ENCODE assay signal across 1 cellular context in genomic region chr15:67101981-67102929, GRCh38.
TF ChIP-seq lines count a peak whose summit lies in the region.

No MANE protein-coding gene starts in this region.

TF ChIP-seq in GM12878, 131 proteins besides CTCF, POLR2A, EP300 and RAD21 (continued from another document and continues in another):
- TF ChIP-seq ZBTB11 (CRISPR knock-in tag; IDR thresholded peaks at IDR 0.05) (no peak), SMARCA5 (IDR thresholded peaks at IDR 0.05) (peak; percentile 90), KAT2A (conservative IDR thresholded peaks at IDR 0.05; ENCODE audit: control insufficient read depth, low read depth, low read length) (no peak), FOXM1 (IDR thresholded peaks at IDR 0.05; ENCODE audit: low read depth, low read length) (no peak), FOXK2 (IDR thresholded peaks at IDR 0.05) (no peak), CHD4 (IDR thresholded peaks at IDR 0.05) (no peak), STAT3 (IDR thresholded peaks at IDR 0.05; ENCODE audit: low read depth, low read length) (peak; percentile 78; the same call in 1 of the 2 replicates), SMC3 (IDR thresholded peaks at IDR 0.05; ENCODE audit: borderline replicate concordance, low read length) (peak; percentile 41; the same call in 1 of the 2 replicates), LARP7 (IDR thresholded peaks at IDR 0.05) (no peak), PAX8 (IDR thresholded peaks at IDR 0.05) (no peak), POU2F2 (IDR thresholded peaks at IDR 0.05; ENCODE audit: borderline replicate concordance, low read depth, low read length) (peak; percentile 94), TARDBP (IDR thresholded peaks at IDR 0.05; ENCODE audit: borderline replicate concordance) (0 out of 2 replicates have a peak, but pooled peaks have one; percentile 44), RBBP5 (conservative IDR thresholded peaks at IDR 0.05) (no peak), MXI1 (IDR thresholded peaks at IDR 0.05; ENCODE audit: low read depth, low read length) (0 out of 2 replicates have a peak, but pooled peaks have one; percentile 71), CUX1 (IDR thresholded peaks at IDR 0.05; ENCODE audit: insufficient replicate concordance, low read depth, low read length) (peak; percentile 85), RCOR1 (conservative IDR thresholded peaks at IDR 0.05; ENCODE audit: low read depth, low read length) (0 out of 2 replicates have a peak, but pooled peaks have one; percentile 87), IKZF1 (conservative IDR thresholded peaks at IDR 0.05) (peak; percentile 99), MYB (IDR thresholded peaks at IDR 0.05; ENCODE audit: borderline replicate concordance, low read depth, low read length) (peak; percentile 82; the same call in 1 of the 2 replicates), SREBF2 (IDR thresholded peaks at IDR 0.05; ENCODE audit: low read length) (no peak), PBX3 (IDR thresholded peaks at IDR 0.05; ENCODE audit: insufficient replicate concordance, low read depth, low read length) (peak; percentile 52), MLLT1 (IDR thresholded peaks at IDR 0.05) (peak; percentile 96), TCF7 (IDR thresholded peaks at IDR 0.05; ENCODE audit: borderline replicate concordance) (peak; percentile 86), POLR2AphosphoS5 (IDR thresholded peaks at IDR 0.05; ENCODE audit: low read length) (peak; percentile 75), CHD2 (IDR thresholded peaks at IDR 0.05; ENCODE audit: borderline replicate concordance, low read depth, low read length) (peak; percentile 90), POLR2AphosphoS2 (IDR thresholded peaks at IDR 0.05; ENCODE audit: low read depth, low read length) (no peak), RB1 (IDR thresholded peaks at IDR 0.05; ENCODE audit: borderline replicate concordance) (no peak), RELA (IDR thresholded peaks at IDR 0.05; ENCODE audit: borderline replicate concordance, partially characterized antibody) (peak; percentile 87), DPF2 (IDR thresholded peaks at IDR 0.05) (peak; percentile 98), ZBTB33 (IDR thresholded peaks at IDR 0.05) (peak; percentile 72; the same call in 1 of the 2 replicates), WRNIP1 (IDR thresholded peaks at IDR 0.05; ENCODE audit: borderline replicate concordance, low read depth, low read length) (0 out of 2 replicates have a peak, but pooled peaks have one; percentile 24), PML (IDR thresholded peaks at IDR 0.05; ENCODE audit: low read length) (no peak), ZNF207 (IDR thresholded peaks at IDR 0.05; ENCODE audit: borderline replicate concordance) (peak; percentile 93), JUND (IDR thresholded peaks at IDR 0.05; ENCODE audit: low read depth, low read length) (peak; percentile 86; the same call in 1 of the 2 replicates), CREM (IDR thresholded peaks at IDR 0.05; ENCODE audit: low read depth) (peak; percentile 93; the same call in 1 of the 2 replicates), CEBPZ (IDR thresholded peaks at IDR 0.05; ENCODE audit: low read depth, low read length) (no peak), KLF5 (IDR thresholded peaks at IDR 0.05; ENCODE audit: partially characterized antibody) (peak; percentile 85), ZSCAN29 (IDR thresholded peaks at IDR 0.05) (peak; percentile 69; the same call in 1 of the 2 replicates), E4F1 (IDR thresholded peaks at IDR 0.05; ENCODE audit: borderline replicate concordance, partially characterized antibody) (peak; percentile 40), NR2C2 (IDR thresholded peaks at IDR 0.05; ENCODE audit: borderline replicate concordance, control insufficient read depth, insufficient read length, low read depth) (no peak), BMI1 (IDR thresholded peaks at IDR 0.05; ENCODE audit: borderline replicate concordance) (peak; percentile 89), NFXL1 (IDR thresholded peaks at IDR 0.05; ENCODE audit: borderline replicate concordance) (no peak), ZNF217 (IDR thresholded peaks at IDR 0.05) (peak; percentile 94), IRF3 (IDR thresholded peaks at IDR 0.05) (no peak)
